In genomic region chr5:140109050-140109817, GRCh38 we compare ENCODE assay signal across 8 cellular contexts. TPM values are rescaled to one million over a fixed set of nuclear protein-coding genes. Genes with fewer than 3 reads are reported as not detected.
DNase-seq lines count a peak whose midpoint lies in the region; ATAC-seq and TF ChIP-seq lines count a peak whose summit lies in the region.

No MANE protein-coding gene starts in this region.

- CTCF ChIA-PET in CD8-positive, alpha-beta memory T cell (lab: Charles Lee) = interaction anchor here (0.8 to 1.8 kb wide), 4 partner anchors 12 to 37 kb away, joined by 3 to 10 read pairs (median 5); no protein-coding TSS in a partner anchor

- H3K27ac ChIP-seq in CD8-positive, alpha-beta memory T cell (ENCODE audit: low read depth, low read length) = peak overlapping the region; percentile 93
- H3K27ac ChIP-seq in effector memory CD4-positive, alpha-beta T cell (ENCODE audit: insufficient read depth, low read length, poor library complexity, severe bottlenecking) = no peak overlapping the region

- H3K27me3 Mint-ChIP-seq in CD8-positive, alpha-beta memory T cell = peaks cover 4% of the 10 kb centered on the region in 2 donors
- peaks cover 97% of the 10 kb centered on the region for H3K27me3 Mint-ChIP-seq in neural crest cell (ENCODE audit: low read depth)

- H3K4me1 ChIP-seq in CD8-positive, alpha-beta memory T cell (ENCODE audit: insufficient read depth, low read length) = peaks cover 48% of the 10 kb centered on the region
- H3K4me1 ChIP-seq in effector memory CD4-positive, alpha-beta T cell (ENCODE audit: control insufficient read depth, insufficient read depth, low read length, poor library complexity, severe bottlenecking) = peaks cover 34% of the 10 kb centered on the region

- no peak for DNase-seq in CD8-positive, alpha-beta memory T cell
- DNase-seq in M059J (ENCODE audit: low read depth) = peak; percentile 27
- no peak for DNase-seq in effector memory CD4-positive, alpha-beta T cell
- DNase-seq in neural crest cell (ENCODE audit: low read depth, low spot score) = peak; percentile 18
- no peak for DNase-seq in stimulated activated CD4-positive, alpha-beta T cell treated with anti-CD3 and anti-CD28 coated beads, Interleukin-2, amount 100 ng/mL, for 48 hours
- no peak for DNase-seq in NCI-H1048 (lab: John Stamatoyannopoulos, UW)
- DNase-seq in left lobe of liver (ENCODE audit: low spot score) = no peak

- H3K27ac Mint-ChIP-seq in CD8-positive, alpha-beta memory T cell = peak overlapping the region; percentile 54 to 100 (median 98)
- no peak overlapping the region for H3K27ac Mint-ChIP-seq in neural crest cell (ENCODE audit: unreplicated experiment)

- H3K9me3 Mint-ChIP-seq in CD8-positive, alpha-beta memory T cell = no peaks in the 10 kb centered on the region
- H3K9me3 Mint-ChIP-seq in neural crest cell = no peaks in the 10 kb centered on the region

- peak overlapping the region; percentile 88 to 97 (median 95) for H3K4me3 Mint-ChIP-seq in CD8-positive, alpha-beta memory T cell
- H3K4me3 Mint-ChIP-seq in neural crest cell = peak overlapping the region; percentile 91

- H3K9me3 ChIP-seq in CD8-positive, alpha-beta memory T cell (ENCODE audit: low read length) = no peaks in the 10 kb centered on the region
- H3K9me3 ChIP-seq in effector memory CD4-positive, alpha-beta T cell (ENCODE audit: control insufficient read depth, low read length) = no peaks in the 10 kb centered on the region

- ATAC-seq in HG02981 (IDR thresholded peaks at IDR 0.05; ENCODE audit: unreplicated experiment) (no peak), left lobe of liver (no peak)

- peak overlapping the region; percentile 84 for H3K4me3 ChIP-seq in CD8-positive, alpha-beta memory T cell (ENCODE audit: low read length)
- H3K4me3 ChIP-seq in effector memory CD4-positive, alpha-beta T cell (ENCODE audit: insufficient read depth, low read depth, low read length, poor library complexity, severe bottlenecking) = peak overlapping the region; percentile 72

- POLR2A ChIA-PET in CD8-positive, alpha-beta memory T cell (lab: Charles Lee) = interaction anchor here (0.6 to 0.9 kb wide), 2 partner anchors 9 to 22 kb away, joined by 3 read pairs; no protein-coding TSS in a partner anchor

- no peak for TF ChIP-seq CTCF in neural crest cell (conservative IDR thresholded peaks at IDR 0.05)

- peaks cover 45 to 70% (median 50%) of the 10 kb centered on the region in 3 donors for H3K4me1 Mint-ChIP-seq in CD8-positive, alpha-beta memory T cell
- H3K4me1 Mint-ChIP-seq in neural crest cell = peaks cover 30% of the 10 kb centered on the region

- H3K27me3 ChIP-seq in CD8-positive, alpha-beta memory T cell (ENCODE audit: insufficient read depth, low read length, poor library complexity, severe bottlenecking) = no peaks in the 10 kb centered on the region
- no peaks in the 10 kb centered on the region for H3K27me3 ChIP-seq in effector memory CD4-positive, alpha-beta T cell (replicated peaks; ENCODE audit: control insufficient read depth, insufficient read depth, low read length, poor library complexity, severe bottlenecking)

- peaks cover 0 to 12% (median 0%) of the 10 kb centered on the region in 3 donors for H3K36me3 Mint-ChIP-seq in CD8-positive, alpha-beta memory T cell
- no peaks in the 10 kb centered on the region for H3K36me3 Mint-ChIP-seq in neural crest cell (ENCODE audit: low read depth)

- no peaks in the 10 kb centered on the region for H3K36me3 ChIP-seq in CD8-positive, alpha-beta memory T cell (ENCODE audit: insufficient read depth, low read length)
- H3K36me3 ChIP-seq in effector memory CD4-positive, alpha-beta T cell (ENCODE audit: control insufficient read depth, insufficient read depth, low read length) = no peaks in the 10 kb centered on the region

RNA-seq across cellular contexts. Expression of gene PURA, which starts 4.7 kb away (rescaled TPM):
- 10 to 100 TPM; 14.8 to 16.4 TPM for total RNA-seq in CD8-positive, alpha-beta memory T cell
- 4.8 TPM for polyA plus RNA-seq in CD8-positive, alpha-beta memory T cell
- 5.2 and 7.8 TPM in 2 replicates for total RNA-seq in M059J (2014; rRNA removed; shearing (Covaris generic))
- 5.5 and 5.7 TPM in 2 replicates for total RNA-seq in neural crest cell
- 12.7 TPM for total RNA-seq in left lobe of liver

RNA-seq across cellular contexts. Expression of gene IGIP, which starts 16.5 kb away (rescaled TPM):
- 1 to 10 TPM; 3.7 to 4.1 TPM for total RNA-seq in CD8-positive, alpha-beta memory T cell
- 0.29 TPM for polyA plus RNA-seq in CD8-positive, alpha-beta memory T cell
- 1.6 and 1.8 TPM in 2 replicates for total RNA-seq in M059J (2014; rRNA removed; shearing (Covaris generic))
- 1.1 and 1.4 TPM in 2 replicates for total RNA-seq in neural crest cell
- 7.0 TPM for total RNA-seq in left lobe of liver

Comparison
In these comparisons a context has a peak if more than half of its experiments do, and no peak if none do; other contexts are left out.
1. DNase-seq: peak in M059J (single experiment) and neural crest cell (single experiment); none in CD8-positive, alpha-beta memory T cell (0 of 5), effector memory CD4-positive, alpha-beta T cell (0 of 3), stimulated activated CD4-positive, alpha-beta T cell treated with anti-CD3 and anti-CD28 coated beads, Interleukin-2, amount 100 ng/mL, for 48 hours (0 of 2), NCI-H1048 (single experiment) and left lobe of liver (single experiment).